Comparison of ENCODE assay signal across 8 cellular contexts in genomic region chr13:49219647-49220034, GRCh38. TPM values are rescaled to one million over a fixed set of nuclear protein-coding genes. Genes with fewer than 3 reads are reported as not detected.
DNase-seq lines count a peak whose midpoint lies in the region; ATAC-seq and TF ChIP-seq lines count a peak whose summit lies in the region.

No MANE protein-coding gene starts in this region.

- no peaks in the 10 kb centered on the region for H3K36me3 Mint-ChIP-seq in activated CD4-positive, alpha-beta T cell treated with anti-CD3 and anti-CD28 coated beads for 36 hours (ENCODE audit: low read depth)
- H3K36me3 Mint-ChIP-seq in WTC11, result 0 out of 2 replicates have a peak, but pooled peaks cover 3% of the 10 kb centered on the region
- H3K36me3 Mint-ChIP-seq in immature natural killer cell, result peaks cover 0 to 10% (median 10%) of the 10 kb centered on the region in 3 donors

- no peak for TF ChIP-seq CTCF in WTC11 (IDR thresholded peaks at IDR 0.05)

- peaks cover 10% of the 10 kb centered on the region for H3K4me1 Mint-ChIP-seq in activated CD4-positive, alpha-beta T cell treated with anti-CD3 and anti-CD28 coated beads for 36 hours
- H3K4me1 Mint-ChIP-seq in WTC11 (peaks cover 31% of the 10 kb centered on the region), immature natural killer cell (peaks cover 8 to 21% of the 10 kb centered on the region in 2 donors)
- peaks cover 21% of the 10 kb centered on the region for H3K4me1 Mint-ChIP-seq in stimulated activated naive CD8-positive, alpha-beta T cell treated with anti-CD3 and anti-CD28 coated beads, Interleukin-15, amount 100 ng/mL, for 72 hours

- CTCF ChIA-PET in activated CD4-positive, alpha-beta T cell treated with anti-CD3 and anti-CD28 coated beads for 36 hours (lab: Charles Lee), result no interaction called here
- CTCF ChIA-PET in WTC11 (lab: Charles Lee), result interaction anchor here (1.0 kb wide), 3 partner anchors 9 to 61 kb away, joined by 3 to 4 read pairs (median 3); no protein-coding TSS in a partner anchor

- H3K27ac Mint-ChIP-seq in activated CD4-positive, alpha-beta T cell treated with anti-CD3 and anti-CD28 coated beads for 36 hours, result no peak overlapping the region
- H3K27ac Mint-ChIP-seq in WTC11 (no peak overlapping the region), immature natural killer cell (no peak overlapping the region)
- no peak overlapping the region for H3K27ac Mint-ChIP-seq in stimulated activated naive CD8-positive, alpha-beta T cell treated with anti-CD3 and anti-CD28 coated beads, Interleukin-15, amount 100 ng/mL, for 72 hours

- peak; percentile 26 for ATAC-seq in activated CD4-positive, alpha-beta T cell treated with anti-CD3 and anti-CD28 coated beads for 36 hours
- ATAC-seq in WTC11, result no peak; the same call in 1 of the 2 replicates
- ATAC-seq in stimulated activated naive CD8-positive, alpha-beta T cell treated with anti-CD3 and anti-CD28 coated beads, Interleukin-15, amount 100 ng/mL, for 72 hours, result peak; percentile 35

- DNase-seq in activated CD4-positive, alpha-beta T cell treated with anti-CD3 and anti-CD28 coated beads for 36 hours, result no peak
- DNase-seq in activated CD4-positive, alpha-beta T cell treated with anti-CD3 and anti-CD28 coated beads, Interleukin-2, amount 50 U/mL, for 1 hour, result no peak
- DNase-seq in WTC11 (ENCODE audit: low spot score) (no peak), immature natural killer cell (no peak), UCSD-AML1 (lab: John Stamatoyannopoulos, UW; ENCODE audit: unreplicated experiment) (no peak), NCI-H1048 (lab: John Stamatoyannopoulos, UW) (no peak), hepatic stellate cell (ENCODE audit: low spot score) (no peak)
- DNase-seq in stimulated activated naive CD8-positive, alpha-beta T cell treated with anti-CD3 and anti-CD28 coated beads, Interleukin-15, amount 100 ng/mL, for 72 hours, result no peak

- H3K27me3 Mint-ChIP-seq in activated CD4-positive, alpha-beta T cell treated with anti-CD3 and anti-CD28 coated beads for 36 hours, result peaks cover 55% of the 10 kb centered on the region
- H3K27me3 Mint-ChIP-seq in WTC11 (ENCODE audit: low read depth), result peaks cover 91% of the 10 kb centered on the region
- H3K27me3 Mint-ChIP-seq in immature natural killer cell (ENCODE audit: low read depth in 3 of 3), result peaks cover 12 to 41% (median 25%) of the 10 kb centered on the region in 3 donors
- H3K27me3 Mint-ChIP-seq in stimulated activated naive CD8-positive, alpha-beta T cell treated with anti-CD3 and anti-CD28 coated beads, Interleukin-15, amount 100 ng/mL, for 72 hours, result peaks cover 74% of the 10 kb centered on the region

- POLR2A ChIA-PET in activated CD4-positive, alpha-beta T cell treated with anti-CD3 and anti-CD28 coated beads for 36 hours (lab: Charles Lee), result no interaction called here
- POLR2A ChIA-PET in WTC11 (lab: Charles Lee), result no interaction called here

- H3K9me3 Mint-ChIP-seq in activated CD4-positive, alpha-beta T cell treated with anti-CD3 and anti-CD28 coated beads for 36 hours (ENCODE audit: low read depth), result no peaks in the 10 kb centered on the region
- H3K9me3 Mint-ChIP-seq in WTC11 (no peaks in the 10 kb centered on the region), immature natural killer cell (no peaks in the 10 kb centered on the region)
- no peaks in the 10 kb centered on the region for H3K9me3 Mint-ChIP-seq in stimulated activated naive CD8-positive, alpha-beta T cell treated with anti-CD3 and anti-CD28 coated beads, Interleukin-15, amount 100 ng/mL, for 72 hours

- peak overlapping the region; percentile 27 for H3K4me3 Mint-ChIP-seq in activated CD4-positive, alpha-beta T cell treated with anti-CD3 and anti-CD28 coated beads for 36 hours
- H3K4me3 Mint-ChIP-seq in WTC11 (peak overlapping the region; percentile 65), immature natural killer cell (peak overlapping the region; percentile 43 to 76 (median 66))
- peak overlapping the region; percentile 64 to 66 for H3K4me3 Mint-ChIP-seq in stimulated activated naive CD8-positive, alpha-beta T cell treated with anti-CD3 and anti-CD28 coated beads, Interleukin-15, amount 100 ng/mL, for 72 hours

- intact Hi-C loops in activated CD4-positive, alpha-beta T cell treated with anti-CD3 and anti-CD28 coated beads for 36 hours (cut with DNase I, micrococcal nuclease), result no loop called here

TF ChIP-seq in WTC11, 78 proteins besides CTCF, POLR2A, EP300 and RAD21:
- TF ChIP-seq CBFB (CRISPR knock-in tag; IDR thresholded peaks at IDR 0.05; ENCODE audit: low read depth) (0 out of 2 replicates have a peak, but pooled peaks have one; percentile 11), ZSCAN18 (CRISPR knock-in tag; IDR thresholded peaks at IDR 0.05) (no peak)

RNA-seq across cellular contexts. Expression of gene MLNR, which starts 0.5 kb away (rescaled TPM):
- total RNA-seq in activated CD4-positive, alpha-beta T cell treated with anti-CD3 and anti-CD28 coated beads for 36 hours, result not detected
- total RNA-seq in WTC11 (2021), result not detected in 3 replicates
- not detected for polyA plus RNA-seq in immature natural killer cell

RNA-seq across cellular contexts. Expression of gene CDADC1, which starts 28.1 kb away (rescaled TPM):
- 1 to 10 TPM; 8.5 to 9.7 TPM for total RNA-seq in activated CD4-positive, alpha-beta T cell treated with anti-CD3 and anti-CD28 coated beads for 36 hours
- 2.9 to 4.9 TPM (median 4.0 TPM) in 3 replicates for total RNA-seq in WTC11 (2021)
- 10 to 100 TPM; 11.2 to 17.9 (median 13.0) TPM for polyA plus RNA-seq in immature natural killer cell
